21 cellular contexts compared by ENCODE assay signal in the genomic region with DNA sequence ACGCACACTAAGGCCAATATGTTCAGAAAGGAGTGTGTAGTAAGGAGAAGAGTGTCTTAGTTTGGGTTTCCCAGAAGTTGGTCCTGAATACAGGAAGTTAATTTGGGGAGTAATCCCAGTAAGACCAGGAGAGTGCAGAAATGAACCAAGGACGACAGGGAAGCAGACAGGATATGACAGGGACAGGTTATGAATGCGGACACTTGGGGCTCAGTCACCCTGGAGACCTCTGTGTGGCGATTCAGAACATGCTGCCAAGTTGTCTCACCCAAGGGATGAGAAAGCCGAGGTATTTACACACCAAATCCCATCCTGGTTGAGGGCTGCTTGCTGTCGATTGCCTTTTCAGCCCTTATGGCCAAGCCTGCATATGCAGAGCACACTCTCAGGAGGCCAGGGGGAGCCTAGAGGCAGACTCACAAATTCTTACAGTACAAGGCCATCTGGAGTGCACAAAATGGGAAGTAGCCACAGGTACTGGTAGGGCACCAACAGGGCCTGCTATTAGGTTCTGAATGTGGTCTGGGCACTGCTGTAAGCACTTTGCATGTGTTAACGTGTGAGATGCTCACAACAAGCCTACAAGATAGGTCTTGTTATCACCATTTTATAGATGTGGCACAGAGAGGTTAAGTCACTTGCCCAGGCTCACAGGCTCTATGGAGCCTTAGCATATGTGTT.
A peak's percentile ranks its signal among the peaks of the same experiment; 100 is the strongest.
DNase-seq lines count a peak whose midpoint lies in the region; ATAC-seq and TF ChIP-seq lines count a peak whose summit lies in the region.
"Had no signal": no experiment of that assay in that cellular context is flagged by ENCODE, and none has a peak within 500 bp of the region (broad histone marks: within the 10 kb centered on the region; RNA-seq: fewer than 3 reads in every experiment).

No MANE protein-coding gene starts in this region.

- H3K9me3 Mint-ChIP-seq in glutamatergic neuron (ENCODE audit: unreplicated experiment) = peaks cover 4% of the 10 kb centered on the region
- no peaks in the 10 kb centered on the region for H3K9me3 Mint-ChIP-seq in stimulated activated effector memory CD8-positive, alpha-beta T cell treated with anti-CD3 and anti-CD28 coated beads, Interleukin-12 subunit alpha, Interleukin-12 subunit beta, amount 100 ng/mL, for 72 hours
- H3K9me3 Mint-ChIP-seq: activated CD4-positive, alpha-beta memory T cell treated with anti-CD3 and anti-CD28 coated beads for 36 hours; activated naive CD8-positive, alpha-beta T cell treated with anti-CD3 and anti-CD28 coated beads, Interleukin-2, amount 10 ng/mL, durations not matched to agents 7 days and 5 days; endodermal cell had no signal

- TF ChIP-seq CTCF in NB4 (IDR thresholded peaks at IDR 0.05; ENCODE audit: low read depth, low read length) (no peak), glutamatergic neuron (IDR thresholded peaks at IDR 0.05; ENCODE audit: partially characterized antibody, unreplicated experiment) (no peak)

- peak; percentile 11 for DNase-seq in GDM1 (lab: John Stamatoyannopoulos, UW)
- DNase-seq in NB4 (ENCODE audit: low read depth) = peak; percentile 42
- DNase-seq in glutamatergic neuron = no peak
- DNase-seq in stimulated activated effector memory CD8-positive, alpha-beta T cell treated with anti-CD3 and anti-CD28 coated beads, Interleukin-12 subunit alpha, Interleukin-12 subunit beta, amount 100 ng/mL, for 72 hours (ENCODE audit: low spot score in 2 of 2) = no peak
- no peak for DNase-seq in EL
- DNase-seq in NCI-H1417 treated with DMSO at 0.1 percent for 48 hours (lab: John Stamatoyannopoulos, UW) = no peak
- DNase-seq: activated CD4-positive, alpha-beta memory T cell treated with anti-CD3 and anti-CD28 coated beads for 36 hours; activated CD4-positive, CD25-positive, alpha-beta regulatory T cell; activated effector memory CD4-positive, alpha-beta T cell treated with Interleukin-2 at 50 U/mL for 16 hours; activated naive CD8-positive, alpha-beta T cell treated with anti-CD3 and anti-CD28 coated beads, Interleukin-2, amount 10 ng/mL, durations not matched to agents 7 days and 5 days; DND-41; endodermal cell; HCEC 1CT; left lung; NCI-H526; psoas muscle; SK-N-SH; small intestine; stimulated activated CD4-positive, alpha-beta T cell treated with anti-CD3 and anti-CD28 coated beads, Interleukin-2, amount 100 ng/mL, for 24 hours; stimulated activated naive CD4-positive, alpha-beta T cell treated with Interleukin-2 at 50 U/mL for 16 hours had no signal

- no peak for TF ChIP-seq POLR2A in NB4 (IDR thresholded peaks at IDR 0.05; ENCODE audit: extremely low read depth, insufficient read length)

- H3K4me1 Mint-ChIP-seq in glutamatergic neuron (ENCODE audit: low read depth, unreplicated experiment) = peaks cover 15% of the 10 kb centered on the region
- no peaks in the 10 kb centered on the region for H3K4me1 Mint-ChIP-seq in stimulated activated effector memory CD8-positive, alpha-beta T cell treated with anti-CD3 and anti-CD28 coated beads, Interleukin-12 subunit alpha, Interleukin-12 subunit beta, amount 100 ng/mL, for 72 hours

- H3K27me3 Mint-ChIP-seq in glutamatergic neuron (ENCODE audit: unreplicated experiment) = peaks cover 2% of the 10 kb centered on the region
- H3K27me3 Mint-ChIP-seq: activated CD4-positive, alpha-beta memory T cell treated with anti-CD3 and anti-CD28 coated beads for 36 hours had no signal

- H3K27ac Mint-ChIP-seq in glutamatergic neuron (ENCODE audit: unreplicated experiment) = peak overlapping the region; percentile 40
- no peak overlapping the region for H3K27ac Mint-ChIP-seq in stimulated activated effector memory CD8-positive, alpha-beta T cell treated with anti-CD3 and anti-CD28 coated beads, Interleukin-12 subunit alpha, Interleukin-12 subunit beta, amount 100 ng/mL, for 72 hours
- H3K27ac Mint-ChIP-seq: activated CD4-positive, alpha-beta memory T cell treated with anti-CD3 and anti-CD28 coated beads for 36 hours; activated naive CD8-positive, alpha-beta T cell treated with anti-CD3 and anti-CD28 coated beads, Interleukin-2, amount 10 ng/mL, durations not matched to agents 7 days and 5 days; endodermal cell had no signal

- H3K36me3 Mint-ChIP-seq in glutamatergic neuron (ENCODE audit: unreplicated experiment) = peaks cover 4% of the 10 kb centered on the region
- no peaks in the 10 kb centered on the region for H3K36me3 Mint-ChIP-seq in stimulated activated effector memory CD8-positive, alpha-beta T cell treated with anti-CD3 and anti-CD28 coated beads, Interleukin-12 subunit alpha, Interleukin-12 subunit beta, amount 100 ng/mL, for 72 hours
- H3K36me3 Mint-ChIP-seq: activated CD4-positive, alpha-beta memory T cell treated with anti-CD3 and anti-CD28 coated beads for 36 hours; activated naive CD8-positive, alpha-beta T cell treated with anti-CD3 and anti-CD28 coated beads, Interleukin-2, amount 10 ng/mL, durations not matched to agents 7 days and 5 days had no signal

- no peak overlapping the region for H3K4me3 Mint-ChIP-seq in glutamatergic neuron (ENCODE audit: unreplicated experiment)
- no peak overlapping the region for H3K4me3 Mint-ChIP-seq in stimulated activated effector memory CD8-positive, alpha-beta T cell treated with anti-CD3 and anti-CD28 coated beads, Interleukin-12 subunit alpha, Interleukin-12 subunit beta, amount 100 ng/mL, for 72 hours
- H3K4me3 Mint-ChIP-seq: activated CD4-positive, alpha-beta memory T cell treated with anti-CD3 and anti-CD28 coated beads for 36 hours; activated naive CD8-positive, alpha-beta T cell treated with anti-CD3 and anti-CD28 coated beads, Interleukin-2, amount 10 ng/mL, durations not matched to agents 7 days and 5 days; endodermal cell had no signal

- ATAC-seq in stimulated activated effector memory CD8-positive, alpha-beta T cell treated with anti-CD3 and anti-CD28 coated beads, Interleukin-12 subunit alpha, Interleukin-12 subunit beta, amount 100 ng/mL, for 72 hours = peak; percentile 28
- no peak for ATAC-seq in HG02763 (IDR thresholded peaks at IDR 0.05; ENCODE audit: unreplicated experiment)
- ATAC-seq: psoas muscle had no signal

- H3K4me3 ChIP-seq in NB4 (ENCODE audit: low read depth, low read length) = no peak overlapping the region
- H3K4me3 ChIP-seq: left lung, psoas muscle had no signal

Comparison
In these comparisons a context has a peak if more than half of its experiments do, and no peak if none do; other contexts are left out.
1. DNase-seq: peak in GDM1 (single experiment) and NB4 (single experiment); none in glutamatergic neuron (single experiment), stimulated activated effector memory CD8-positive, alpha-beta T cell treated with anti-CD3 and anti-CD28 coated beads, Interleukin-12 subunit alpha, Interleukin-12 subunit beta, amount 100 ng/mL, for 72 hours (0 of 2), EL (single experiment) and NCI-H1417 treated with DMSO at 0.1 percent for 48 hours (single experiment).